ENCODE assay signal across 1 cellular context in genomic region chr11:63508009-63508408, GRCh38.
TF ChIP-seq lines count a peak whose summit lies in the region.

No MANE protein-coding gene starts in this region.

TF ChIP-seq in HepG2, 621 proteins besides CTCF, POLR2A, EP300 and RAD21:
- TF ChIP-seq STAG1 (CRISPR knock-in tag; IDR thresholded peaks at IDR 0.05) (peak; percentile 83), ZNF142 (CRISPR knock-in tag; IDR thresholded peaks at IDR 0.05) (no peak), HOXA5 (CRISPR knock-in tag; IDR thresholded peaks at IDR 0.05) (0 out of 2 replicates have a peak, but pooled peaks have one; percentile 42), KDM2A (CRISPR knock-in tag; IDR thresholded peaks at IDR 0.05; ENCODE audit: borderline replicate concordance, low read depth) (0 out of 2 replicates have a peak, but pooled peaks have one; percentile 31), SMC3 (IDR thresholded peaks at IDR 0.05; ENCODE audit: low read length) (peak; percentile 80), XRCC5 (optimal IDR thresholded peaks at IDR 0.05; ENCODE audit: low read length) (peak; percentile 55), TFAP4 (IDR thresholded peaks at IDR 0.05; ENCODE audit: borderline replicate concordance, low read depth) (no peak), ZNF101 (CRISPR knock-in tag; IDR thresholded peaks at IDR 0.05; ENCODE audit: borderline replicate concordance, low read depth) (no peak)
- TF ChIP-seq, protein P1, sequence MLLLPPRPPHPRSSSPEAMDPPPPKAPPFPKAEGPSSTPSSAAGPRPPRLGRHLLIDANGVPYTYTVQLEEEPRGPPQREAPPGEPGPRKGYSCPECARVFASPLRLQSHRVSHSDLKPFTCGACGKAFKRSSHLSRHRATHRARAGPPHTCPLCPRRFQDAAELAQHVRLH (CRISPR knock-in tag; IDR thresholded peaks at IDR 0.05; ENCODE audit: borderline replicate concordance, low read depth), result 0 out of 2 replicates have a peak, but pooled peaks have one; percentile 34
TF ChIP-seq in HepG2: peak in this region for 6.
